8 cellular contexts compared by ENCODE assay signal in the genomic region with DNA sequence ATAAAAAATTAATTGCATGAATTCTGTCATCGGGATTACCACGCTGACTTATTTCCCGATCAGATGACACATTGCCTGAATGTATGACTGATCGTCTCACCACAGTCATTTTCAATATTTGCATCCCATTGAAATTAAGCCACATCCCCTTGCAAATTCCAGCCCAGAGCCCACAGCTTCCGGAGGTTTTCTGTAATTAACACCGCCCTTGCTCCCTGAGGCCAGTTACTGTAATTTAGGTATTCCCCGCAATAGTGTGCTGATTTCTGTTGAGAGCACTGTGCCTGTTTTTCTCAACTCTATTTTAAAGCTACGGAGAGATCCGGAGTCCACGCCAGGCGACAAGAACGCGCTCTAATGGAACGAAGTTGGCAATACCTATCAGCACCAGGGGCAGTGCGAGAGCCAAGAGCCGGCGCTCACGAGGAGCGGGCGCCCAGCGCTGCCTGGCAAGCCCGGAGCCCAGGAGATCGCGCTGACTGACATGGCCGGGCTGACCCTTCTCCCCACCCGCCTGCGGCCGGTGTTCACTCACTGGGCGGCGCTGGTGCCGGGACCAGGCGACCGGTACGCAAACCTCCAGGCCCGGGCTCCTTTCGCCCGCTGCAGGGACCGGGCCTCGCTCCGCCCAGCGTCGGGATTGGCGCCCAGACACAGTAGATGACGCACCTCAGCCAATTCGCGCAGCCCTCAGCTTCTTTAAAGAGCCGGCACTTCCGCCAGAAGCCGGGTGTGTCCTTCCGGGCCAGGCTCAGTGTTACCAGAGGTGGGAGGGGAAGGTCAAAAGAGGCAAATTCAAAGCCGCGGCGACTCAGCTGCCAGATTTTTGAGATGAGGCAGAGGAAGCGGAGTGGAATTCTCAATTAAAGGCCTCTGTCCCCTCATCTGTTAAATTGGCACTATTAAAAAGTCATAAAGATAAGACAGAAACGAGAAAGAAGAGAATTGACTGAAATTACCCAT. TPM values are rescaled to one million over a fixed set of nuclear protein-coding genes. Genes with fewer than 3 reads are reported as not detected.
DNase-seq lines count a peak whose midpoint lies in the region; ATAC-seq, FAIRE-seq and TF ChIP-seq lines count a peak whose summit lies in the region.

A gene with protein sequence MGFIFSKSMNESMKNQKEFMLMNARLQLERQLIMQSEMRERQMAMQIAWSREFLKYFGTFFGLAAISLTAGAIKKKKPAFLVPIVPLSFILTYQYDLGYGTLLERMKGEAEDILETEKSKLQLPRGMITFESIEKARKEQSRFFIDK (minus strand): TSS at position 672 of the 963 bp plus-strand sequence. CDS start 5,948 bp downstream, outside the sequence.

- peak within 1 kb of the TSS; percentile 74 to 75 (median 75) for H3K9ac ChIP-seq in H1 (replicated peaks in 1 of 4; ENCODE audit: extremely low read depth in 1 of 4, low read depth in 3 of 4, low read length in 3 of 4)

- no peaks in the 10 kb centered on the region for H3K79me2 ChIP-seq in H1 (ENCODE audit: control insufficient read depth in 1 of 2, insufficient read depth in 2 of 2, low read length in 2 of 2)

- no peak for TF ChIP-seq EP300 in H1 (IDR thresholded peaks at IDR 0.05; ENCODE audit: borderline replicate concordance in 1 of 2, low read depth in 2 of 2, low read length in 2 of 2)

- H2AK5ac ChIP-seq in H1 (ENCODE audit: low read depth, low read length) = no peak within 1 kb of the TSS

- peaks cover 0 to 6% (median 2%) of the 10 kb centered on the region in 4 experiments; a peak in 3 of 7 replicates for H3K4me1 ChIP-seq in H1 (replicated peaks in 1 of 4; ENCODE audit: control insufficient read depth in 3 of 4, insufficient read depth in 4 of 4, low read length in 3 of 4)

- no peak within 1 kb of the TSS for H3K4ac ChIP-seq in H1 (replicated peaks; ENCODE audit: insufficient read length, low read depth, low read length)

- no peaks in the 10 kb centered on the region for H4K20me1 ChIP-seq in H1 (replicated peaks in 1 of 2; ENCODE audit: control insufficient read depth in 1 of 2, insufficient read depth in 2 of 2, low read length in 2 of 2)

- H2BK15ac ChIP-seq in H1 (ENCODE audit: low read length) = no peak within 1 kb of the TSS

- peaks cover 3 to 21% (median 5%) of the 10 kb centered on the region in 4 experiments; a peak in 5 of 8 replicates for H3K36me3 ChIP-seq in H1 (ENCODE audit: control insufficient read depth in 2 of 4, insufficient read depth in 4 of 4, low read length in 3 of 4)

- H3K4me2 ChIP-seq in H1 (ENCODE audit: insufficient read depth in 1 of 2, low read depth in 2 of 2, low read length in 2 of 2) = peak within 1 kb of the TSS; percentile 69 to 70

- peak within 1 kb of the TSS; percentile 90 for H3K18ac ChIP-seq in H1 (ENCODE audit: extremely low read depth, low read length)

- in situ Hi-C loops in Caki2 (cut with HindIII; ENCODE audit: low pct_unique_long_range_greater_than_20kb, low sequenced_read_pairs) = no loop called here

- no peak within 1 kb of the TSS for H2BK20ac ChIP-seq in H1 (ENCODE audit: low read length)

- peak; percentile 13 to 17; a peak in 2 of 4 replicates for TF ChIP-seq RAD21 in H1 (IDR thresholded peaks at IDR 0.05 in 1 of 2, conservative IDR thresholded peaks at IDR 0.05 in 1 of 2; ENCODE audit: low read depth in 2 of 2, low read length in 2 of 2)

- no peak within 1 kb of the TSS for H2BK120ac ChIP-seq in H1 (replicated peaks; ENCODE audit: low read depth, low read length)

- H4K5ac ChIP-seq in H1 (ENCODE audit: insufficient read length, low read depth, low read length) = peak within 1 kb of the TSS; percentile 32

- peak within 1 kb of the TSS; percentile 84; the same call in 1 of the 2 replicates for H4K8ac ChIP-seq in H1 (ENCODE audit: extremely low read depth, insufficient read depth, low read length)

- H3K9me3 Mint-ChIP-seq in activated CD8-positive, alpha-beta memory T cell treated with anti-CD3 and anti-CD28 coated beads, Interleukin-2, amount 10 ng/mL, durations not matched to agents 7 days and 5 days (ENCODE audit: low read depth) = peaks cover 2% of the 10 kb centered on the region
- H3K9me3 Mint-ChIP-seq in memory B cell = no peaks in the 10 kb centered on the region

- no peaks in the 10 kb centered on the region for H3K27me3 ChIP-seq in H1 (replicated peaks in 1 of 4; ENCODE audit: control insufficient read depth in 3 of 4, extremely low read depth in 1 of 4, insufficient read depth in 3 of 4, low read length in 3 of 4)

- H3K4me3 ChIP-seq in H1 (ENCODE audit: extremely low read depth in 1 of 4, insufficient read depth in 2 of 4, low read depth in 3 of 4, low read length in 4 of 4) = peak within 1 kb of the TSS; percentile 71 to 88 (median 80)

- peak; percentile 90 for DNase-seq in Caki2 (ENCODE audit: low read depth)
- DNase-seq in HTR-8/SVneo (ENCODE audit: insufficient read length, low spot score) = peak; percentile 87
- DNase-seq in NOMO-1 treated with dmso at 0.1 percent for 144 hours (lab: John Stamatoyannopoulos, UW; ENCODE audit: unreplicated experiment) = peak; percentile 61
- DNase-seq in activated CD8-positive, alpha-beta memory T cell treated with anti-CD3 and anti-CD28 coated beads, Interleukin-2, amount 10 ng/mL, durations not matched to agents 7 days and 5 days = peak; percentile 96
- peak; percentile 84 to 88 for DNase-seq in H1 (ENCODE audit: low read depth in 1 of 2, low spot score in 2 of 2)
- DNase-seq in memory B cell (ENCODE audit: low spot score in 2 of 2) = peak; percentile 82 to 90
- DNase-seq in stimulated activated CD8-positive, alpha-beta memory T cell treated with anti-CD3 and anti-CD28 coated beads, Interleukin-12 subunit alpha, Interleukin-12 subunit beta, amount 100 ng/mL, for 24 hours (ENCODE audit: extremely low read depth) = peak; percentile 81

- peak within 1 kb of the TSS; percentile 83 for H4K91ac ChIP-seq in H1 (replicated peaks; ENCODE audit: insufficient read length, low read length)

- H3K23ac ChIP-seq in H1 (ENCODE audit: insufficient read length) = no peak within 1 kb of the TSS

- peaks cover 32% of the 10 kb centered on the region for H3K36me3 Mint-ChIP-seq in activated CD8-positive, alpha-beta memory T cell treated with anti-CD3 and anti-CD28 coated beads, Interleukin-2, amount 10 ng/mL, durations not matched to agents 7 days and 5 days
- peaks cover 8% of the 10 kb centered on the region for H3K36me3 Mint-ChIP-seq in memory B cell

- ATAC-seq in GM21367 (IDR thresholded peaks at IDR 0.05; ENCODE audit: unreplicated experiment) (peak; percentile 72), memory B cell (ENCODE audit: low read depth) (peak; percentile 82)
- ATAC-seq in activated CD8-positive, alpha-beta memory T cell treated with anti-CD3 and anti-CD28 coated beads, Interleukin-2, amount 10 ng/mL, durations not matched to agents 7 days and 5 days = peak; percentile 98

- peak within 1 kb of the TSS; percentile 84; the same call in 1 of the 2 replicates for H2BK5ac ChIP-seq in H1 (ENCODE audit: low read depth, low read length)

- POLR2A ChIA-PET in H1 (lab: Charles Lee; ENCODE audit: partially characterized antibody) = interaction anchor here (0.6 to 1.6 kb wide), 3 partner anchors 9 to 346 kb away, joined by 3 to 6 read pairs (median 4); partner anchors contain the start of gene CD274

- H3K23me2 ChIP-seq in H1 (ENCODE audit: low read depth, low read length) = peaks cover 6% of the 10 kb centered on the region; the same call in 1 of the 2 replicates

- TF ChIP-seq CTCF in H1 (IDR thresholded peaks at IDR 0.05; ENCODE audit: control extremely low read depth in 1 of 3, insufficient read depth in 1 of 3, low read depth in 1 of 3, low read length in 3 of 3) = peak in 2 of 3 experiments; percentile 3 to 20; a peak in 2 of 4 replicates

- H3K79me1 ChIP-seq in H1 (ENCODE audit: low read depth, low read length) = no peaks in the 10 kb centered on the region

- no peaks in the 10 kb centered on the region for H3K27me3 Mint-ChIP-seq in activated CD8-positive, alpha-beta memory T cell treated with anti-CD3 and anti-CD28 coated beads, Interleukin-2, amount 10 ng/mL, durations not matched to agents 7 days and 5 days
- no peaks in the 10 kb centered on the region for H3K27me3 Mint-ChIP-seq in memory B cell

- peak within 1 kb of the TSS; percentile 64; the same call in 1 of the 2 replicates for H3K27ac ChIP-seq in H1 (ENCODE audit: low read depth, low read length)

- FAIRE-seq in HTR-8/SVneo (lab: Jason Lieb, UNC) (peak; percentile 57), H1 (lab: Jason Lieb, UNC) (no peak)

- H3K56ac ChIP-seq in H1 (replicated peaks; ENCODE audit: insufficient read length, low read depth, low read length) = peak within 1 kb of the TSS; percentile 60

- H3K14ac ChIP-seq in H1 (ENCODE audit: insufficient read length) = no peak within 1 kb of the TSS

- peaks cover 3 to 25% of the 10 kb centered on the region in 2 experiments; a peak in 2 of 4 replicates for H3K9me3 ChIP-seq in H1 (ENCODE audit: insufficient read depth in 2 of 2, low read depth in 1 of 2, low read length in 1 of 2)

- peak; percentile 69 to 86 for TF ChIP-seq POLR2A in H1 (IDR thresholded peaks at IDR 0.05; ENCODE audit: control extremely low read depth in 1 of 2, low read depth in 2 of 2, low read length in 2 of 2)

- peak within 1 kb of the TSS; percentile 93 for H3K27ac Mint-ChIP-seq in activated CD8-positive, alpha-beta memory T cell treated with anti-CD3 and anti-CD28 coated beads, Interleukin-2, amount 10 ng/mL, durations not matched to agents 7 days and 5 days
- H3K27ac Mint-ChIP-seq in memory B cell = peak within 1 kb of the TSS; percentile 99

- H2AFZ ChIP-seq in H1 (ENCODE audit: low read length) = peak within 1 kb of the TSS; percentile 93

- 2% methylated on average over 53 of the region's 55 CpGs; no CpG with 5 or more reads in 1 of the 2 experiments for WGBS in H1 (ENCODE audit: extremely low coverage in 1 of 2, insufficient coverage in 1 of 2, insufficient read length in 1 of 2, insufficient replicate concordance in 2 of 2, low coverage in 1 of 2, low lambda C conversion rate in 2 of 2, missing lambda C conversion rate in 1 of 2), 2 experiments

- H3K4me1 Mint-ChIP-seq in activated CD8-positive, alpha-beta memory T cell treated with anti-CD3 and anti-CD28 coated beads, Interleukin-2, amount 10 ng/mL, durations not matched to agents 7 days and 5 days = peaks cover 35% of the 10 kb centered on the region
- peaks cover 27% of the 10 kb centered on the region for H3K4me1 Mint-ChIP-seq in memory B cell

- H2BK12ac ChIP-seq in H1 (ENCODE audit: low read depth, low read length) = no peak within 1 kb of the TSS

- CTCF ChIA-PET in activated CD8-positive, alpha-beta memory T cell treated with anti-CD3 and anti-CD28 coated beads, Interleukin-2, amount 10 ng/mL, durations not matched to agents 7 days and 5 days (lab: Charles Lee) = interaction anchor here (1.1 to 8.0 kb wide), 11 partner anchors 10 to 678 kb away, joined by 3 to 64 read pairs (median 7); partner anchors contain the start of genes CD274 and INSL6
- CTCF ChIA-PET in H1 (lab: Charles Lee; ENCODE audit: partially characterized antibody) = interaction anchor here (1.0 to 1.5 kb wide), 3 partner anchors 18 to 269 kb away, joined by 3 read pairs; no protein-coding TSS in a partner anchor

- peak within 1 kb of the TSS; percentile 93 for H3K4me3 Mint-ChIP-seq in activated CD8-positive, alpha-beta memory T cell treated with anti-CD3 and anti-CD28 coated beads, Interleukin-2, amount 10 ng/mL, durations not matched to agents 7 days and 5 days
- peak within 1 kb of the TSS; percentile 90 for H3K4me3 Mint-ChIP-seq in memory B cell

RNA-seq across cellular contexts. Expression of the gene that starts here (rescaled TPM):
- total RNA-seq in Caki2 (2014; rRNA removed; shearing (Covaris generic); ENCODE audit: low replicate concordance) = 34.5 and 45.1 TPM in 2 replicates
- 10 to 100 TPM; 29.8 to 31.5 TPM for total RNA-seq in activated CD8-positive, alpha-beta memory T cell treated with anti-CD3 and anti-CD28 coated beads, Interleukin-2, amount 10 ng/mL, durations not matched to agents 7 days and 5 days
- total RNA-seq in H1 (2021; fragmentation: NEBNext Ultra II Directional; extraction: Animal tissue kit (Norgen Biotek cat#: 25700)) = 11.3 and 15.7 TPM in 2 replicates
- 2.5 and 5.4 TPM in 2 replicates for polyA plus RNA-seq in H1 (2011; rRNA removed)
- polyA plus RNA-seq in H1 (2011; cell fraction: cytosol; rRNA removed) = 7.0 TPM
- 0.88 TPM for polyA plus RNA-seq in H1 (2011; cell fraction: nucleus; rRNA removed)
- polyA plus RNA-seq in H1 (2012, experiment 1 of 2) = 7.5 to 14.5 TPM (median 12.4 TPM) in 4 replicates
- polyA plus RNA-seq in H1 (2012, experiment 2 of 2) = 8.4 TPM
- polyA plus RNA-seq in H1 (2013, experiment 1 of 2) = 14.1 TPM
- polyA plus RNA-seq in H1 (2013, experiment 2 of 2) = 14.4 TPM
- 1.2 and 1.3 TPM in 2 replicates for polyA minus RNA-seq in H1 (2011; rRNA and poly(A)+ RNA removed)
- 7.4 TPM for polyA minus RNA-seq in H1 (2011; cell fraction: cytosol; rRNA and poly(A)+ RNA removed)
- 5.1 TPM for polyA minus RNA-seq in H1 (2011; cell fraction: nucleus; rRNA and poly(A)+ RNA removed)

Comparison
In these comparisons a context has a peak if more than half of its experiments do, and no peak if none do; other contexts are left out.
1. Peak in every context shown above with its lines: DNase-seq, ATAC-seq, H3K4me3 ChIP-seq and H3K27ac ChIP-seq.